In genomic region chr20:24825591-24825990, GRCh38 we compare ENCODE assay signal across 32 cellular contexts.
"Had no signal": no experiment of that assay in that cellular context is flagged by ENCODE, and none has a peak within 500 bp of the region (broad histone marks: within the 10 kb centered on the region; RNA-seq: fewer than 3 reads in every experiment).

No MANE protein-coding gene starts in this region.

- H3K27ac ChIP-seq: brain microvascular endothelial cell, VCaP had no signal

- DNase-seq: activated B cell treated with CpG ODN at 0.5 μM for 24 hours; activated CD4-positive, alpha-beta memory T cell treated with anti-CD3 and anti-CD28 coated beads for 36 hours; activated CD4-positive, alpha-beta T cell treated with anti-CD3 and anti-CD28 coated beads for 4 hours; activated CD4-positive, alpha-beta T cell treated with anti-CD3 and anti-CD28 coated beads, Interleukin-2, amount 50 U/mL, for 1 hour; activated CD4-positive, CD25-positive, alpha-beta regulatory T cell treated with anti-CD3 and anti-CD28 coated beads, Interleukin-2, amount 50 U/mL, for 72 hours; activated CD8-positive, alpha-beta memory T cell treated with anti-CD3 and anti-CD28 coated beads, Interleukin-2, amount 50 U/mL, for 4 hours; activated naive CD4-positive, alpha-beta T cell; activated naive CD4-positive, alpha-beta T cell treated with anti-CD3 and anti-CD28 coated beads, Interleukin-2, amount 50 U/mL, for 16 hours; activated naive CD8-positive, alpha-beta T cell treated with anti-CD3 and anti-CD28 coated beads for 36 hours; activated T-cell treated with anti-CD3 and anti-CD28 coated beads for 4 hours; activated T-cell treated with anti-CD3 and anti-CD28 coated beads, Interleukin-2, amount 50 U/mL, for 4 hours; amniotic stem cell; aorta; brain microvascular endothelial cell; Kasumi-1; KG1; MG63; NCI-H1048; NCI-H1105 treated with DMSO at 0.1 percent for 48 hours; NCI-H1436; NCI-H1694; NCI-H2029; NCI-H345; NCI-H524 treated with DMSO at 0.1 percent for 48 hours; Right ventricle myocardium superior; RPMI8226; SW 1271; T-helper 1 cell; T-helper 2 cell; T-helper 9 cell had no signal

- H3K36me3 ChIP-seq: brain microvascular endothelial cell, MG63 had no signal

- H3K9me3 ChIP-seq: MG63 had no signal

- H3K4me3 ChIP-seq: MG63 had no signal

- H3K27me3 ChIP-seq: brain microvascular endothelial cell, MG63 had no signal

- ATAC-seq: activated T-cell treated with anti-CD3 and anti-CD28 coated beads, Interleukin-2, amount 50 U/mL, for 4 hours; Panc1 had no signal
